In genomic region chr2:239392688-239393400, GRCh38 we compare ENCODE assay signal across 2 cellular contexts.
TF ChIP-seq lines count a peak whose summit lies in the region.

No MANE protein-coding gene starts in this region.

TF ChIP-seq in SK-N-SH, 30 proteins besides CTCF, POLR2A, EP300 and RAD21:
- TF ChIP-seq USF2 (IDR thresholded peaks at IDR 0.05; ENCODE audit: borderline replicate concordance, low read depth, low read length) (no peak), TEAD4 (IDR thresholded peaks at IDR 0.05; ENCODE audit: borderline replicate concordance, insufficient read depth) (no peak), POLR2AphosphoS5 (IDR thresholded peaks at IDR 0.05; ENCODE audit: low read depth, low read length) (no peak)

TF ChIP-seq in SK-N-SH treated with all-trans-retinoic acid at 6 μM for 48 hours, 23 proteins besides CTCF, POLR2A, EP300 and RAD21:
- TF ChIP-seq CSDC2 (CRISPR knock-in tag; IDR thresholded peaks at IDR 0.05) (no peak), TOX (CRISPR knock-in tag; IDR thresholded peaks at IDR 0.05; ENCODE audit: borderline replicate concordance) (no peak), GLIS3 (CRISPR knock-in tag; IDR thresholded peaks at IDR 0.05) (no peak), ISL1 (CRISPR knock-in tag; IDR thresholded peaks at IDR 0.05) (no peak), ZFP3 (CRISPR knock-in tag; IDR thresholded peaks at IDR 0.05) (no peak), CSRNP3 (CRISPR knock-in tag; IDR thresholded peaks at IDR 0.05) (no peak), PATZ1 (CRISPR knock-in tag; IDR thresholded peaks at IDR 0.05; ENCODE audit: borderline replicate concordance) (no peak), ZNF8 (CRISPR knock-in tag; IDR thresholded peaks at IDR 0.05) (no peak), BACH2 (CRISPR knock-in tag; IDR thresholded peaks at IDR 0.05; ENCODE audit: borderline replicate concordance) (no peak), SNAI2 (CRISPR knock-in tag; IDR thresholded peaks at IDR 0.05) (no peak), ESRRG (CRISPR knock-in tag; IDR thresholded peaks at IDR 0.05) (no peak), OSR1 (CRISPR knock-in tag; IDR thresholded peaks at IDR 0.05) (no peak), ZNF565 (CRISPR knock-in tag; conservative IDR thresholded peaks at IDR 0.05; ENCODE audit: low read depth) (no peak), TCF4 (CRISPR knock-in tag; IDR thresholded peaks at IDR 0.05; ENCODE audit: borderline replicate concordance) (no peak), ZC3H10 (CRISPR knock-in tag; IDR thresholded peaks at IDR 0.05) (no peak), ZNF70 (CRISPR knock-in tag; IDR thresholded peaks at IDR 0.05) (no peak), RARB (CRISPR knock-in tag; IDR thresholded peaks at IDR 0.05) (no peak)
- TF ChIP-seq, protein P1, sequence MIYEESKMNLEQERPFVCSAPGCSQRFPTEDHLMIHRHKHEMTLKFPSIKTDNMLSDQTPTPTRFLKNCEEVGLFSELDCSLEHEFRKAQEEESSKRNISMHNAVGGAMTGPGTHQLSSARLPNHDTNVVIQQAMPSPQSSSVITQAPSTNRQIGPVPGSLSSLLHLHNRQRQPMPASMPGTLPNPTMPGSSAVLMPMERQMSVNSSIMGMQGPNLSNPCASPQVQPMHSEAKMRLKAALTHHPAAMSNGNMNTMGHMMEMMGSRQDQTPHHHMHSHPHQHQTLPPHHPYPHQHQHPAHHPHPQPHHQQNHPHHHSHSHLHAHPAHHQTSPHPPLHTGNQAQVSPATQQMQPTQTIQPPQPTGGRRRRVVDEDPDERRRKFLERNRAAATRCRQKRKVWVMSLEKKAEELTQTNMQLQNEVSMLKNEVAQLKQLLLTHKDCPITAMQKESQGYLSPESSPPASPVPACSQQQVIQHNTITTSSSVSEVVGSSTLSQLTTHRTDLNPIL (CRISPR knock-in tag; IDR thresholded peaks at IDR 0.05; ENCODE audit: low read depth): no peak
- TF ChIP-seq, protein P2, sequence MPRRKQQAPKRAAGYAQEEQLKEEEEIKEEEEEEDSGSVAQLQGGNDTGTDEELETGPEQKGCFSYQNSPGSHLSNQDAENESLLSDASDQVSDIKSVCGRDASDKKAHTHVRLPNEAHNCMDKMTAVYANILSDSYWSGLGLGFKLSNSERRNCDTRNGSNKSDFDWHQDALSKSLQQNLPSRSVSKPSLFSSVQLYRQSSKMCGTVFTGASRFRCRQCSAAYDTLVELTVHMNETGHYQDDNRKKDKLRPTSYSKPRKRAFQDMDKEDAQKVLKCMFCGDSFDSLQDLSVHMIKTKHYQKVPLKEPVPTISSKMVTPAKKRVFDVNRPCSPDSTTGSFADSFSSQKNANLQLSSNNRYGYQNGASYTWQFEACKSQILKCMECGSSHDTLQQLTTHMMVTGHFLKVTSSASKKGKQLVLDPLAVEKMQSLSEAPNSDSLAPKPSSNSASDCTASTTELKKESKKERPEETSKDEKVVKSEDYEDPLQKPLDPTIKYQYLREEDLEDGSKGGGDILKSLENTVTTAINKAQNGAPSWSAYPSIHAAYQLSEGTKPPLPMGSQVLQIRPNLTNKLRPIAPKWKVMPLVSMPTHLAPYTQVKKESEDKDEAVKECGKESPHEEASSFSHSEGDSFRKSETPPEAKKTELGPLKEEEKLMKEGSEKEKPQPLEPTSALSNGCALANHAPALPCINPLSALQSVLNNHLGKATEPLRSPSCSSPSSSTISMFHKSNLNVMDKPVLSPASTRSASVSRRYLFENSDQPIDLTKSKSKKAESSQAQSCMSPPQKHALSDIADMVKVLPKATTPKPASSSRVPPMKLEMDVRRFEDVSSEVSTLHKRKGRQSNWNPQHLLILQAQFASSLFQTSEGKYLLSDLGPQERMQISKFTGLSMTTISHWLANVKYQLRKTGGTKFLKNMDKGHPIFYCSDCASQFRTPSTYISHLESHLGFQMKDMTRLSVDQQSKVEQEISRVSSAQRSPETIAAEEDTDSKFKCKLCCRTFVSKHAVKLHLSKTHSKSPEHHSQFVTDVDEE (CRISPR knock-in tag; IDR thresholded peaks at IDR 0.05): no peak
- TF ChIP-seq, protein P3, sequence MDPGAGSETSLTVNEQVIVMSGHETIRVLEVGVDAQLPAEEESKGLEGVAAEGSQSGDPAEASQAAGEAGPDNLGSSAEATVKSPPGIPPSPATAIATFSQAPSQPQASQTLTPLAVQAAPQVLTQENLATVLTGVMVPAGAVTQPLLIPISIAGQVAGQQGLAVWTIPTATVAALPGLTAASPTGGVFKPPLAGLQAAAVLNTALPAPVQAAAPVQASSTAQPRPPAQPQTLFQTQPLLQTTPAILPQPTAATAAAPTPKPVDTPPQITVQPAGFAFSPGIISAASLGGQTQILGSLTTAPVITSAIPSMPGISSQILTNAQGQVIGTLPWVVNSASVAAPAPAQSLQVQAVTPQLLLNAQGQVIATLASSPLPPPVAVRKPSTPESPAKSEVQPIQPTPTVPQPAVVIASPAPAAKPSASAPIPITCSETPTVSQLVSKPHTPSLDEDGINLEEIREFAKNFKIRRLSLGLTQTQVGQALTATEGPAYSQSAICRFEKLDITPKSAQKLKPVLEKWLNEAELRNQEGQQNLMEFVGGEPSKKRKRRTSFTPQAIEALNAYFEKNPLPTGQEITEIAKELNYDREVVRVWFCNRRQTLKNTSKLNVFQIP (CRISPR knock-in tag; IDR thresholded peaks at IDR 0.05; ENCODE audit: borderline replicate concordance, low read depth): no peak
